1 cellular context compared by ENCODE assay signal in genomic region chr17:36534117-36534880, GRCh38.
TF ChIP-seq lines count a peak whose summit lies in the region.

Gene MYO19 (minus strand): TSS chr17:36534868. CDS start chr17:36532538, 2,330 bp downstream.

TF ChIP-seq in SK-N-SH, 30 proteins besides CTCF, POLR2A, EP300 and RAD21 (continued from another document):
- TF ChIP-seq TAF1 (IDR thresholded peaks at IDR 0.05; ENCODE audit: borderline replicate concordance, low read depth, low read length), result peak; percentile 27; the same call in 1 of the 2 replicates
